In genomic region chr15:81268881-81269601, GRCh38 we compare ENCODE assay signal across 18 cellular contexts. TPM values are rescaled to one million over a fixed set of nuclear protein-coding genes. Genes with fewer than 3 reads are reported as not detected.
DNase-seq lines count a peak whose midpoint lies in the region; ATAC-seq and TF ChIP-seq lines count a peak whose summit lies in the region.
"Had no signal": no experiment of that assay in that cellular context is flagged by ENCODE, and none has a peak within 500 bp of the region (broad histone marks: within the 10 kb centered on the region; RNA-seq: fewer than 3 reads in every experiment).

No MANE protein-coding gene starts in this region.

- peak; percentile 74 for DNase-seq in CMK (ENCODE audit: low read depth)
- DNase-seq in Kasumi-1 (lab: John Stamatoyannopoulos, UW) = peak; percentile 56 to 57
- DNase-seq in UCSD-AML1 (lab: John Stamatoyannopoulos, UW; ENCODE audit: unreplicated experiment) = peak; percentile 33
- no peak for DNase-seq in stimulated activated effector memory CD8-positive, alpha-beta T cell treated with anti-CD3 and anti-CD28 coated beads, Interleukin-12 subunit alpha, Interleukin-12 subunit beta, amount 100 ng/mL, for 72 hours (ENCODE audit: low spot score in 2 of 2)
- DNase-seq in vagina (ENCODE audit: extremely low spot score in 2 of 2) = no peak
- DNase-seq in occipital lobe (lab: John Stamatoyannopoulos, UW) = no peak
- no peak for DNase-seq in putamen (ENCODE audit: low spot score)
- DNase-seq: activated CD4-positive, CD25-positive, alpha-beta regulatory T cell treated with anti-CD3 and anti-CD28 coated beads, Interleukin-2, amount 50 U/mL, for 72 hours; activated CD8-positive, alpha-beta memory T cell treated with anti-CD3 and anti-CD28 coated beads, Interleukin-2, amount 50 U/mL, for 4 hours; BE2C; kidney glomerular epithelial cell; NCI-H1048; NCI-H2081 treated with DMSO at 0.1 percent for 48 hours; NCI-H510A treated with DMSO at 0.1 percent for 48 hours; substantia nigra had no signal

- intact Hi-C loops in vagina (cut with DNase I) = loop anchor here (5.0 kb wide), 2 partner anchors 107 to 162 kb away; no protein-coding TSS in a partner anchor

- TF ChIP-seq CTCF in vagina (IDR thresholded peaks at IDR 0.05) = no peak

- no peak overlapping the region for H3K4me3 Mint-ChIP-seq in stimulated activated effector memory CD8-positive, alpha-beta T cell treated with anti-CD3 and anti-CD28 coated beads, Interleukin-12 subunit alpha, Interleukin-12 subunit beta, amount 100 ng/mL, for 72 hours
- H3K4me3 Mint-ChIP-seq: nephron had no signal

- peaks cover 15% of the 10 kb centered on the region for H3K4me1 ChIP-seq in vagina
- H3K4me1 ChIP-seq: BE2C had no signal

- no peaks in the 10 kb centered on the region for H3K9me3 ChIP-seq in vagina
- H3K9me3 ChIP-seq: BE2C, SJSA1 had no signal

- H3K27ac Mint-ChIP-seq in stimulated activated effector memory CD8-positive, alpha-beta T cell treated with anti-CD3 and anti-CD28 coated beads, Interleukin-12 subunit alpha, Interleukin-12 subunit beta, amount 100 ng/mL, for 72 hours = peak overlapping the region; percentile 52
- H3K27ac Mint-ChIP-seq: nephron had no signal

- no peak for ATAC-seq in stimulated activated effector memory CD8-positive, alpha-beta T cell treated with anti-CD3 and anti-CD28 coated beads, Interleukin-12 subunit alpha, Interleukin-12 subunit beta, amount 100 ng/mL, for 72 hours
- ATAC-seq: HepG2 had no signal

- H3K36me3 Mint-ChIP-seq in stimulated activated effector memory CD8-positive, alpha-beta T cell treated with anti-CD3 and anti-CD28 coated beads, Interleukin-12 subunit alpha, Interleukin-12 subunit beta, amount 100 ng/mL, for 72 hours = no peaks in the 10 kb centered on the region

- peaks cover 19% of the 10 kb centered on the region for H3K4me1 Mint-ChIP-seq in stimulated activated effector memory CD8-positive, alpha-beta T cell treated with anti-CD3 and anti-CD28 coated beads, Interleukin-12 subunit alpha, Interleukin-12 subunit beta, amount 100 ng/mL, for 72 hours

- no peaks in the 10 kb centered on the region for H3K36me3 ChIP-seq in vagina
- H3K36me3 ChIP-seq: BE2C, SJSA1 had no signal

- no peak for TF ChIP-seq POLR2A in vagina (IDR thresholded peaks at IDR 0.05)

- H3K27me3 ChIP-seq in vagina = no peaks in the 10 kb centered on the region
- H3K27me3 ChIP-seq: BE2C, SJSA1 had no signal

- H3K9me3 Mint-ChIP-seq in stimulated activated effector memory CD8-positive, alpha-beta T cell treated with anti-CD3 and anti-CD28 coated beads, Interleukin-12 subunit alpha, Interleukin-12 subunit beta, amount 100 ng/mL, for 72 hours = no peaks in the 10 kb centered on the region
- H3K9me3 Mint-ChIP-seq: nephron had no signal

- no peak overlapping the region for H3K27ac ChIP-seq in vagina
- H3K27ac ChIP-seq: SJSA1 had no signal

- no peak overlapping the region for H3K4me3 ChIP-seq in vagina
- H3K4me3 ChIP-seq: SJSA1 had no signal

RNA-seq across cellular contexts. Expression of gene STARD5, which starts 54.9 kb away (rescaled TPM):
- total RNA-seq in vagina (28.0 TPM), occipital lobe (5.9 TPM)

Comparison
In these comparisons a context has a peak if more than half of its experiments do, and no peak if none do; other contexts are left out.
1. DNase-seq: peak in CMK (single experiment), Kasumi-1 (2 of 2) and UCSD-AML1 (single experiment); none in stimulated activated effector memory CD8-positive, alpha-beta T cell treated with anti-CD3 and anti-CD28 coated beads, Interleukin-12 subunit alpha, Interleukin-12 subunit beta, amount 100 ng/mL, for 72 hours (0 of 2), vagina (0 of 2), occipital lobe (single experiment) and putamen (single experiment).